In the genomic region with DNA sequence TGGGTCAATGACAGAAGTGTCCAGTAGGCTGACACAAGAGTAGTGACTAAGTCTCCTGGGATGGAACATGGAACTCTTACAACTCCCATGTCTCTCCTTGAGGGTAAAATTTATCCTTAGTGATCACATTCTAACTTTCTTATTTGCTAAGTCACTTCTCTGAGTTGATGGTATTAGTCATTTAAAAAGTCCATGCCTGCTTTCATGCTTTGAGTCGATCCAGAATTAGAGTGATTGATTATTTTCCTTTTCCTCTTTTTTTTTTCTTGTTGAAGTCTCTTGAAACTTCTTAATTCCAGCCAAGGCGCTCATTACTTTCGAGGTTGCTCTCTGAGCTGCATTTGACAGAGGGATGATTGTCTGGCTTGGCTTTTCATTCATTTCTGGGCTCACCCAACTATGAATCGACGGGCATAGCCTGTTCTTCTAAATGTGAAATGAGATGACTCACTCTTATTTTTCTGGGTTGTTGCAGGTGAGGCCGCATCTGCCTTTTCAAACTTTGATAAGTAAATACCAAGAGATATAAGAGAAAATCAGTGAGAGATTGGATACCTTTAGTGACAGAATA, we compare ENCODE assay signal across 1 cellular context.
TF ChIP-seq lines count a peak whose summit lies in the region.

No MANE protein-coding gene starts in this region.

TF ChIP-seq in SK-N-SH, 30 proteins besides CTCF, POLR2A, EP300 and RAD21 (continued from another document):
- TF ChIP-seq USF1 (IDR thresholded peaks at IDR 0.05; ENCODE audit: borderline replicate concordance, low read depth) (no peak), TEAD4 (IDR thresholded peaks at IDR 0.05; ENCODE audit: borderline replicate concordance, insufficient read depth) (no peak), EZH2phosphoT487 (IDR thresholded peaks at IDR 0.05; ENCODE audit: borderline replicate concordance, low read depth) (no peak)
TF ChIP-seq in SK-N-SH: peak in this region for 0.
